14 cellular contexts compared by ENCODE assay signal in genomic region chr17:80858301-80859003, GRCh38.
DNase-seq lines count a peak whose midpoint lies in the region; ATAC-seq and TF ChIP-seq lines count a peak whose summit lies in the region.
"Had no signal": no experiment of that assay in that cellular context is flagged by ENCODE, and none has a peak within 500 bp of the region (broad histone marks: within the 10 kb centered on the region; RNA-seq: fewer than 3 reads in every experiment).

No MANE protein-coding gene starts in this region.

- H3K27me3 Mint-ChIP-seq in Caco-2 (ENCODE audit: insufficient read depth, unreplicated experiment), result no peaks in the 10 kb centered on the region
- H3K27me3 Mint-ChIP-seq in chondrocyte (ENCODE audit: low read depth), result no peaks in the 10 kb centered on the region

- ATAC-seq in GM21619 (IDR thresholded peaks at IDR 0.05; ENCODE audit: unreplicated experiment) (no peak), HG03135 (IDR thresholded peaks at IDR 0.05; ENCODE audit: unreplicated experiment) (no peak)
- ATAC-seq: CD8-positive, alpha-beta T cell had no signal

- H3K36me3 ChIP-seq in Caco-2 (ENCODE audit: control insufficient read depth, insufficient read depth, low read length), result no peaks in the 10 kb centered on the region
- H3K36me3 ChIP-seq in ovary, result no peaks in the 10 kb centered on the region
- H3K36me3 ChIP-seq: colonic mucosa had no signal

- WGBS in ovary, 3 donors, result 76 to 84% (median 82%) methylated on average over 20 of the region's 20 CpGs

- TF ChIP-seq POLR2A in ovary (IDR thresholded peaks at IDR 0.05), result no peak

- H3K27ac Mint-ChIP-seq in Caco-2 (ENCODE audit: unreplicated experiment) (peak overlapping the region; percentile 13), chondrocyte (ENCODE audit: unreplicated experiment) (peak overlapping the region; percentile 86)
- H3K27ac Mint-ChIP-seq: CD8-positive, alpha-beta T cell had no signal

- no peak for TF ChIP-seq EP300 in ovary (IDR thresholded peaks at IDR 0.05)

- peaks cover 41% of the 10 kb centered on the region for H3K36me3 Mint-ChIP-seq in Caco-2 (ENCODE audit: insufficient read depth, unreplicated experiment)
- peaks cover 4% of the 10 kb centered on the region for H3K36me3 Mint-ChIP-seq in chondrocyte (ENCODE audit: low read depth)

- no TSS peak for BruUV-seq in Caco-2 (replicated peaks; lab: Mats Ljungman, UMichigan)

- H3K4me3 Mint-ChIP-seq in Caco-2 (ENCODE audit: unreplicated experiment), result no peak overlapping the region
- H3K4me3 Mint-ChIP-seq in chondrocyte (ENCODE audit: unreplicated experiment), result no peak overlapping the region
- H3K4me3 Mint-ChIP-seq: CD8-positive, alpha-beta T cell had no signal

- CTCF ChIA-PET in Caco-2 (lab: Charles Lee), result no interaction called here

- H3K4me3 ChIP-seq in Caco-2 (ENCODE audit: low read depth, low read length), result no peak overlapping the region
- H3K4me3 ChIP-seq in ovary, result no peak overlapping the region
- H3K4me3 ChIP-seq: colonic mucosa, PC-9 had no signal

- no peak for DNase-seq in Caco-2
- peak; percentile 8 for DNase-seq in M059J (ENCODE audit: low read depth)
- peak; percentile 82 for DNase-seq in chondrocyte (ENCODE audit: low spot score)
- DNase-seq in posterior vena cava (ENCODE audit: low spot score), result peak; percentile 75
- no peak for DNase-seq in RPMI8226
- no peak for DNase-seq in ovary
- DNase-seq: CD8-positive, alpha-beta T cell; MV-4-11; PC-9; stimulated activated CD4-positive, alpha-beta T cell treated with anti-CD3 and anti-CD28 coated beads, Interleukin-2, amount 100 ng/mL, for 24 hours; stimulated activated naive CD4-positive, alpha-beta T cell treated with Interleukin-2 at 50 U/mL for 16 hours had no signal

- H3K27ac ChIP-seq in ovary, result no peak overlapping the region
- H3K27ac ChIP-seq: colonic mucosa, PC-9 had no signal

- H3K9me3 ChIP-seq in Caco-2 (no peaks in the 10 kb centered on the region), ovary (no peaks in the 10 kb centered on the region)
- H3K9me3 ChIP-seq: colonic mucosa had no signal

- TF ChIP-seq CTCF in Caco-2 (IDR thresholded peaks at IDR 0.05; ENCODE audit: insufficient read depth in 1 of 2, low read depth in 1 of 2, low read length in 1 of 2, severe bottlenecking in 1 of 2, unreplicated experiment in 1 of 2) (no peak), chondrocyte (IDR thresholded peaks at IDR 0.05) (no peak), ovary (IDR thresholded peaks at IDR 0.05) (no peak)

- POLR2A ChIA-PET in Caco-2 (lab: Charles Lee), result no interaction called here

- intact Hi-C loops in Caco-2 (cut with micrococcal nuclease; ENCODE audit: unreplicated experiment) (no loop called here), posterior vena cava (cut with DNase I) (no loop called here), ovary (cut with DNase I) (loop anchor here in 1 of 4 donors (5.0 kb wide), 2 partner anchors 381 to 431 kb away; partner anchors contain the start of gene NPTX1)

- H3K27me3 ChIP-seq in Caco-2 (replicated peaks; ENCODE audit: control insufficient read depth, insufficient read depth, low read length) (no peaks in the 10 kb centered on the region), ovary (no peaks in the 10 kb centered on the region)
- H3K27me3 ChIP-seq: colonic mucosa had no signal

- H3K9me3 Mint-ChIP-seq in Caco-2 (ENCODE audit: unreplicated experiment) (no peaks in the 10 kb centered on the region), chondrocyte (ENCODE audit: low read depth) (no peaks in the 10 kb centered on the region)
- H3K9me3 Mint-ChIP-seq: CD8-positive, alpha-beta T cell had no signal

- H3K4me1 ChIP-seq in Caco-2 (peaks cover 7% of the 10 kb centered on the region), ovary (ENCODE audit: insufficient read depth) (peaks cover 18% of the 10 kb centered on the region)

- H3K4me1 Mint-ChIP-seq in Caco-2 (ENCODE audit: low read depth, unreplicated experiment) (peaks cover 10% of the 10 kb centered on the region), chondrocyte (ENCODE audit: low read depth) (peaks cover 47% of the 10 kb centered on the region)

Comparison
In these comparisons a context has a peak if more than half of its experiments do, and no peak if none do; other contexts are left out.
1. DNase-seq: peak in M059J (single experiment), chondrocyte (single experiment) and posterior vena cava (single experiment); none in Caco-2 (0 of 2), RPMI8226 (single experiment) and ovary (0 of 5).